1 cellular context compared by ENCODE assay signal in the genomic region with DNA sequence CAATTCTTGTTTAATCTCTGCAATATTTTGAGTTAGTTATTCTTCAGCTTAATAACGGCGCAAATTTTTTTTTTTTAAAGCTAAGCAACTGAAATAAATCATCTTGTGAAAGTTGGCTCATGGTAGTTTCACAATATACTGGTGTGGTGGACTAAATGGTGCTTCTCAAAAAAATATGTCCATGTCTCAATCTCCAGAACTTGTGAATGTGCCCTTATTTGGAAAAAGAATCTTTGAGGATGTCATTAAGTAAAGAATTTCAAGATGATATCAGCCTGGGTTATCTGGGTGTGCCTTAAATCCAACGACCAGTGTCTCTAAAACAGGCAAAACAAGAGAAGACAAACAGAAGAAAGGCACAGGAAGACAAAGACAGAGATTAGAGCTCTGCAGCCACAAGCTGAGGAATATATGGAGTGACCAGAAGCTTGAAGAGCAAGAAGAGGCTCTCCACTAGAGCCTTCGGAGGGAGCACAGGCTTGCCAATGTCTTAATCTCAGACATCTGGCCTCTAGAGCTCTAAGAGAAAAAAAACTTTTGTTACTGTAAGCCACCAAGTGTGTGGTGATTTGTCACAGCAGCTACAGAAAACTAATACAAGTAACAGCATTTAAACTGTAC.
TF ChIP-seq lines count a peak whose summit lies in the region.

No MANE protein-coding gene starts in this region.

TF ChIP-seq in K562, 482 proteins besides CTCF, POLR2A, EP300 and RAD21 (continued from another document):
- TF ChIP-seq, protein P1, sequence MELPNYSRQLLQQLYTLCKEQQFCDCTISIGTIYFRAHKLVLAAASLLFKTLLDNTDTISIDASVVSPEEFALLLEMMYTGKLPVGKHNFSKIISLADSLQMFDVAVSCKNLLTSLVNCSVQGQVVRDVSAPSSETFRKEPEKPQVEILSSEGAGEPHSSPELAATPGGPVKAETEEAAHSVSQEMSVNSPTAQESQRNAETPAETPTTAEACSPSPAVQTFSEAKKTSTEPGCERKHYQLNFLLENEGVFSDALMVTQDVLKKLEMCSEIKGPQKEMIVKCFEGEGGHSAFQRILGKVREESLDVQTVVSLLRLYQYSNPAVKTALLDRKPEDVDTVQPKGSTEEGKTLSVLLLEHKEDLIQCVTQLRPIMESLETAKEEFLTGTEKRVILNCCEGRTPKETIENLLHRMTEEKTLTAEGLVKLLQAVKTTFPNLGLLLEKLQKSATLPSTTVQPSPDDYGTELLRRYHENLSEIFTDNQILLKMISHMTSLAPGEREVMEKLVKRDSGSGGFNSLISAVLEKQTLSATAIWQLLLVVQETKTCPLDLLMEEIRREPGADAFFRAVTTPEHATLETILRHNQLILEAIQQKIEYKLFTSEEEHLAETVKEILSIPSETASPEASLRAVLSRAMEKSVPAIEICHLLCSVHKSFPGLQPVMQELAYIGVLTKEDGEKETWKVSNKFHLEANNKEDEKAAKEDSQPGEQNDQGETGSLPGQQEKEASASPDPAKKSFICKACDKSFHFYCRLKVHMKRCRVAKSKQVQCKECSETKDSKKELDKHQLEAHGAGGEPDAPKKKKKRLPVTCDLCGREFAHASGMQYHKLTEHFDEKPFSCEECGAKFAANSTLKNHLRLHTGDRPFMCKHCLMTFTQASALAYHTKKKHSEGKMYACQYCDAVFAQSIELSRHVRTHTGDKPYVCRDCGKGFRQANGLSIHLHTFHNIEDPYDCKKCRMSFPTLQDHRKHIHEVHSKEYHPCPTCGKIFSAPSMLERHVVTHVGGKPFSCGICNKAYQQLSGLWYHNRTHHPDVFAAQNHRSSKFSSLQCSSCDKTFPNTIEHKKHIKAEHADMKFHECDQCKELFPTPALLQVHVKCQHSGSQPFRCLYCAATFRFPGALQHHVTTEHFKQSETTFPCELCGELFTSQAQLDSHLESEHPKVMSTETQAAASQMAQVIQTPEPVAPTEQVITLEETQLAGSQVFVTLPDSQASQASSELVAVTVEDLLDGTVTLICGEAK (IDR thresholded peaks at IDR 0.05): no peak
- TF ChIP-seq, protein P1 (CRISPR knock-in tag; IDR thresholded peaks at IDR 0.05): no peak
- TF ChIP-seq, protein P2, sequence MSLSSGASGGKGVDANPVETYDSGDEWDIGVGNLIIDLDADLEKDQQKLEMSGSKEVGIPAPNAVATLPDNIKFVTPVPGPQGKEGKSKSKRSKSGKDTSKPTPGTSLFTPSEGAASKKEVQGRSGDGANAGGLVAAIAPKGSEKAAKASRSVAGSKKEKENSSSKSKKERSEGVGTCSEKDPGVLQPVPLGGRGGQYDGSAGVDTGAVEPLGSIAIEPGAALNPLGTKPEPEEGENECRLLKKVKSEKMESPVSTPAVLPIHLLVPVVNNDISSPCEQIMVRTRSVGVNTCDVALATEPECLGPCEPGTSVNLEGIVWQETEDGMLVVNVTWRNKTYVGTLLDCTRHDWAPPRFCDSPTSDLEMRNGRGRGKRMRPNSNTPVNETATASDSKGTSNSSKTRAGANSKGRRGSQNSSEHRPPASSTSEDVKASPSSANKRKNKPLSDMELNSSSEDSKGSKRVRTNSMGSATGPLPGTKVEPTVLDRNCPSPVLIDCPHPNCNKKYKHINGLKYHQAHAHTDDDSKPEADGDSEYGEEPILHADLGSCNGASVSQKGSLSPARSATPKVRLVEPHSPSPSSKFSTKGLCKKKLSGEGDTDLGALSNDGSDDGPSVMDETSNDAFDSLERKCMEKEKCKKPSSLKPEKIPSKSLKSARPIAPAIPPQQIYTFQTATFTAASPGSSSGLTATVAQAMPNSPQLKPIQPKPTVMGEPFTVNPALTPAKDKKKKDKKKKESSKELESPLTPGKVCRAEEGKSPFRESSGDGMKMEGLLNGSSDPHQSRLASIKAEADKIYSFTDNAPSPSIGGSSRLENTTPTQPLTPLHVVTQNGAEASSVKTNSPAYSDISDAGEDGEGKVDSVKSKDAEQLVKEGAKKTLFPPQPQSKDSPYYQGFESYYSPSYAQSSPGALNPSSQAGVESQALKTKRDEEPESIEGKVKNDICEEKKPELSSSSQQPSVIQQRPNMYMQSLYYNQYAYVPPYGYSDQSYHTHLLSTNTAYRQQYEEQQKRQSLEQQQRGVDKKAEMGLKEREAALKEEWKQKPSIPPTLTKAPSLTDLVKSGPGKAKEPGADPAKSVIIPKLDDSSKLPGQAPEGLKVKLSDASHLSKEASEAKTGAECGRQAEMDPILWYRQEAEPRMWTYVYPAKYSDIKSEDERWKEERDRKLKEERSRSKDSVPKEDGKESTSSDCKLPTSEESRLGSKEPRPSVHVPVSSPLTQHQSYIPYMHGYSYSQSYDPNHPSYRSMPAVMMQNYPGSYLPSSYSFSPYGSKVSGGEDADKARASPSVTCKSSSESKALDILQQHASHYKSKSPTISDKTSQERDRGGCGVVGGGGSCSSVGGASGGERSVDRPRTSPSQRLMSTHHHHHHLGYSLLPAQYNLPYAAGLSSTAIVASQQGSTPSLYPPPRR (CRISPR knock-in tag; IDR thresholded peaks at IDR 0.05; ENCODE audit: borderline replicate concordance): no peak
- TF ChIP-seq ZNF717 (CRISPR knock-in tag; IDR thresholded peaks at IDR 0.05) (no peak), NR2C2 (CRISPR knock-in tag; IDR thresholded peaks at IDR 0.05) (no peak), NR2C2 (tag; IDR thresholded peaks at IDR 0.05) (no peak), DIDO1 (tag; IDR thresholded peaks at IDR 0.05; ENCODE audit: low read depth) (no peak), FIP1L1 (IDR thresholded peaks at IDR 0.05; ENCODE audit: low read depth, low read length, poor library complexity, severe bottlenecking) (no peak), SIX5 (IDR thresholded peaks at IDR 0.05; ENCODE audit: borderline replicate concordance in 1 of 2, insufficient read depth in 1 of 2, low read depth in 1 of 2, low read length in 2 of 2) (no peak), RFX7 (CRISPR knock-in tag; IDR thresholded peaks at IDR 0.05) (no peak), RCOR1 (IDR thresholded peaks at IDR 0.05; ENCODE audit: borderline replicate concordance in 1 of 2, low read depth in 2 of 2, low read length in 2 of 2) (no peak), ATF7 (IDR thresholded peaks at IDR 0.05) (no peak), BHLHE40 (IDR thresholded peaks at IDR 0.05; ENCODE audit: low read length) (no peak), MYNN (IDR thresholded peaks at IDR 0.05) (no peak), MYNN (CRISPR knock-in tag; IDR thresholded peaks at IDR 0.05) (no peak), CEBPG (CRISPR knock-in tag; IDR thresholded peaks at IDR 0.05) (no peak), CEBPG (tag; conservative IDR thresholded peaks at IDR 0.05 in 1 of 2, IDR thresholded peaks at IDR 0.05 in 1 of 2) (peak in 1 of 2 experiments; percentile 50; a peak in 2 of 4 replicates), CEBPB (tag; IDR thresholded peaks at IDR 0.05) (0 out of 2 replicates have a peak, but pooled peaks have one; percentile 21)
- TF ChIP-seq, protein P3, sequence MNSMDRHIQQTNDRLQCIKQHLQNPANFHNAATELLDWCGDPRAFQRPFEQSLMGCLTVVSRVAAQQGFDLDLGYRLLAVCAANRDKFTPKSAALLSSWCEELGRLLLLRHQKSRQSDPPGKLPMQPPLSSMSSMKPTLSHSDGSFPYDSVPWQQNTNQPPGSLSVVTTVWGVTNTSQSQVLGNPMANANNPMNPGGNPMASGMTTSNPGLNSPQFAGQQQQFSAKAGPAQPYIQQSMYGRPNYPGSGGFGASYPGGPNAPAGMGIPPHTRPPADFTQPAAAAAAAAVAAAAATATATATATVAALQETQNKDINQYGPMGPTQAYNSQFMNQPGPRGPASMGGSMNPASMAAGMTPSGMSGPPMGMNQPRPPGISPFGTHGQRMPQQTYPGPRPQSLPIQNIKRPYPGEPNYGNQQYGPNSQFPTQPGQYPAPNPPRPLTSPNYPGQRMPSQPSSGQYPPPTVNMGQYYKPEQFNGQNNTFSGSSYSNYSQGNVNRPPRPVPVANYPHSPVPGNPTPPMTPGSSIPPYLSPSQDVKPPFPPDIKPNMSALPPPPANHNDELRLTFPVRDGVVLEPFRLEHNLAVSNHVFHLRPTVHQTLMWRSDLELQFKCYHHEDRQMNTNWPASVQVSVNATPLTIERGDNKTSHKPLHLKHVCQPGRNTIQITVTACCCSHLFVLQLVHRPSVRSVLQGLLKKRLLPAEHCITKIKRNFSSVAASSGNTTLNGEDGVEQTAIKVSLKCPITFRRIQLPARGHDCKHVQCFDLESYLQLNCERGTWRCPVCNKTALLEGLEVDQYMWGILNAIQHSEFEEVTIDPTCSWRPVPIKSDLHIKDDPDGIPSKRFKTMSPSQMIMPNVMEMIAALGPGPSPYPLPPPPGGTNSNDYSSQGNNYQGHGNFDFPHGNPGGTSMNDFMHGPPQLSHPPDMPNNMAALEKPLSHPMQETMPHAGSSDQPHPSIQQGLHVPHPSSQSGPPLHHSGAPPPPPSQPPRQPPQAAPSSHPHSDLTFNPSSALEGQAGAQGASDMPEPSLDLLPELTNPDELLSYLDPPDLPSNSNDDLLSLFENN (IDR thresholded peaks at IDR 0.05; ENCODE audit: low read depth in 2 of 2, low read length in 2 of 2): no peak
- TF ChIP-seq, protein P4, sequence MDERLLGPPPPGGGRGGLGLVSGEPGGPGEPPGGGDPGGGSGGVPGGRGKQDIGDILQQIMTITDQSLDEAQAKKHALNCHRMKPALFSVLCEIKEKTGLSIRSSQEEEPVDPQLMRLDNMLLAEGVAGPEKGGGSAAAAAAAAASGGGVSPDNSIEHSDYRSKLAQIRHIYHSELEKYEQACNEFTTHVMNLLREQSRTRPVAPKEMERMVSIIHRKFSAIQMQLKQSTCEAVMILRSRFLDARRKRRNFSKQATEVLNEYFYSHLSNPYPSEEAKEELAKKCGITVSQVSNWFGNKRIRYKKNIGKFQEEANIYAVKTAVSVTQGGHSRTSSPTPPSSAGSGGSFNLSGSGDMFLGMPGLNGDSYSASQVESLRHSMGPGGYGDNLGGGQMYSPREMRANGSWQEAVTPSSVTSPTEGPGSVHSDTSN (CRISPR knock-in tag; IDR thresholded peaks at IDR 0.05; ENCODE audit: low read depth): no peak
- TF ChIP-seq, protein P4 (tag; conservative IDR thresholded peaks at IDR 0.05; ENCODE audit: low read depth): 0 out of 2 replicates have a peak, but pooled peaks have one; percentile 26
- TF ChIP-seq, protein P5, sequence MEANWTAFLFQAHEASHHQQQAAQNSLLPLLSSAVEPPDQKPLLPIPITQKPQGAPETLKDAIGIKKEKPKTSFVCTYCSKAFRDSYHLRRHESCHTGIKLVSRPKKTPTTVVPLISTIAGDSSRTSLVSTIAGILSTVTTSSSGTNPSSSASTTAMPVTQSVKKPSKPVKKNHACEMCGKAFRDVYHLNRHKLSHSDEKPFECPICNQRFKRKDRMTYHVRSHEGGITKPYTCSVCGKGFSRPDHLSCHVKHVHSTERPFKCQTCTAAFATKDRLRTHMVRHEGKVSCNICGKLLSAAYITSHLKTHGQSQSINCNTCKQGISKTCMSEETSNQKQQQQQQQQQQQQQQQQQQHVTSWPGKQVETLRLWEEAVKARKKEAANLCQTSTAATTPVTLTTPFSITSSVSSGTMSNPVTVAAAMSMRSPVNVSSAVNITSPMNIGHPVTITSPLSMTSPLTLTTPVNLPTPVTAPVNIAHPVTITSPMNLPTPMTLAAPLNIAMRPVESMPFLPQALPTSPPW (CRISPR knock-in tag; IDR thresholded peaks at IDR 0.05): no peak
